ENCODE assay signal across 37 cellular contexts in genomic region chr7:111676167-111676566, GRCh38.
"Had no signal": no experiment of that assay in that cellular context is flagged by ENCODE, and none has a peak within 500 bp of the region (broad histone marks: within the 10 kb centered on the region; RNA-seq: fewer than 3 reads in every experiment).

No MANE protein-coding gene starts in this region.

- H3K4me3 ChIP-seq: ascending aorta, cardiac muscle cell had no signal

- DNase-seq: activated CD4-positive, alpha-beta memory T cell treated with anti-CD3 and anti-CD28 coated beads, Interleukin-2, amount 10 ng/mL, durations not matched to agents 7 days and 5 days; activated CD4-positive, alpha-beta T cell treated with anti-CD3 and anti-CD28 coated beads for 1 hour; activated CD4-positive, alpha-beta T cell treated with anti-CD3 and anti-CD28 coated beads for 36 hours; activated CD4-positive, alpha-beta T cell treated with anti-CD3 and anti-CD28 coated beads for 48 hours; activated CD4-positive, alpha-beta T cell treated with anti-CD3 and anti-CD28 coated beads, Interleukin-2, amount 10 ng/mL, durations not matched to agents 7 days and 5 days; activated CD4-positive, alpha-beta T cell treated with anti-CD3 and anti-CD28 coated beads, Interleukin-2, amount 50 U/mL, for 48 hours; activated CD4-positive, CD25-positive, alpha-beta regulatory T cell; activated CD8-positive, alpha-beta memory T cell treated with anti-CD3 and anti-CD28 coated beads for 24 hours; activated CD8-positive, alpha-beta memory T cell treated with anti-CD3 and anti-CD28 coated beads, Interleukin-2, amount 10 ng/mL, durations not matched to agents 7 days and 5 days; activated CD8-positive, alpha-beta memory T cell treated with anti-CD3 and anti-CD28 coated beads, Interleukin-2, amount 50 U/mL, for 48 hours; activated CD8-positive, alpha-beta T cell treated with anti-CD3 and anti-CD28 coated beads, Interleukin-2, amount 10 ng/mL, durations not matched to agents 7 days and 5 days; activated effector memory CD4-positive, alpha-beta T cell treated with Interleukin-2 at 50 U/mL for 16 hours; activated gamma-delta T cell; activated naive CD4-positive, alpha-beta T cell treated with anti-CD3 and anti-CD28 coated beads, Interleukin-2, amount 10 ng/mL, durations not matched to agents 7 days and 5 days; activated naive CD4-positive, alpha-beta T cell treated with Interleukin-2 at 50 U/mL for 16 hours; activated naive CD8-positive, alpha-beta T cell treated with anti-CD3 and anti-CD28 coated beads, Interleukin-2, amount 10 ng/mL, durations not matched to agents 7 days and 5 days; activated naive CD8-positive, alpha-beta T cell treated with anti-CD3 and anti-CD28 coated beads, Interleukin-2, amount 50 U/mL, for 24 hours; activated T-cell treated with anti-CD3 and anti-CD28 coated beads, Interleukin-2, amount 50 U/mL, for 24 hours; activated T-cell treated with anti-CD3 and anti-CD28 coated beads, Interleukin-2, amount 50 U/mL, for 48 hours; amygdala; cerebellar nuclear complex; T-helper 2 cell; T-helper 9 cell had no signal

- H3K27me3 ChIP-seq: ascending aorta had no signal

- H3K27me3 Mint-ChIP-seq: activated naive CD4-positive, alpha-beta T cell treated with anti-CD3 and anti-CD28 coated beads, Interleukin-2, amount 10 ng/mL, durations not matched to agents 7 days and 5 days; activated naive CD8-positive, alpha-beta T cell treated with anti-CD3 and anti-CD28 coated beads, Interleukin-2, amount 50 U/mL, for 24 hours had no signal

- H3K27ac Mint-ChIP-seq: activated CD4-positive, alpha-beta memory T cell treated with anti-CD3 and anti-CD28 coated beads, Interleukin-2, amount 10 ng/mL, durations not matched to agents 7 days and 5 days; activated CD4-positive, alpha-beta T cell treated with anti-CD3 and anti-CD28 coated beads for 36 hours; activated CD4-positive, alpha-beta T cell treated with anti-CD3 and anti-CD28 coated beads, Interleukin-2, amount 10 ng/mL, durations not matched to agents 7 days and 5 days; activated CD8-positive, alpha-beta memory T cell treated with anti-CD3 and anti-CD28 coated beads, Interleukin-2, amount 10 ng/mL, durations not matched to agents 7 days and 5 days; activated CD8-positive, alpha-beta T cell treated with anti-CD3 and anti-CD28 coated beads, Interleukin-2, amount 10 ng/mL, durations not matched to agents 7 days and 5 days; activated naive CD4-positive, alpha-beta T cell treated with anti-CD3 and anti-CD28 coated beads, Interleukin-2, amount 10 ng/mL, durations not matched to agents 7 days and 5 days; activated naive CD4-positive, alpha-beta T cell treated with anti-CD3 and anti-CD28 coated beads, Interleukin-2, amount 50 U/mL, for 24 hours; activated naive CD8-positive, alpha-beta T cell; activated naive CD8-positive, alpha-beta T cell treated with anti-CD3 and anti-CD28 coated beads, Interleukin-2, amount 10 ng/mL, durations not matched to agents 7 days and 5 days; activated naive CD8-positive, alpha-beta T cell treated with anti-CD3 and anti-CD28 coated beads, Interleukin-2, amount 50 U/mL, for 24 hours; activated T-cell treated with anti-CD3 and anti-CD28 coated beads, Interleukin-2, amount 50 U/mL, for 24 hours; activated T-helper 2 cell treated with anti-CD3 and anti-CD28 coated beads, Interferon-gamma antibody, Interleukin-2, Interleukin-4, amounts not matched to agents 10 μg/mL and 5 μg/mL and 100 μg/mL, durations not matched to agents 14 hours and 24 hours and 36 hours; T-helper 1 cell treated with Interleukin-12 subunit alpha and Interleukin-12 subunit beta and Interleukin-4 antibody, amounts not matched to agents 30 μg/mL and 1 μg/mL, for 36 hours; T-helper 2 cell treated with Interferon-gamma antibody and Interleukin-4, amounts not matched to agents 5 μg/mL and 100 μg/mL, for 36 hours; WTC11 had no signal

- H3K9me3 ChIP-seq: ascending aorta had no signal

- H3K36me3 ChIP-seq: ascending aorta, cardiac muscle cell had no signal

- H3K4me1 Mint-ChIP-seq: activated CD4-positive, alpha-beta memory T cell treated with anti-CD3 and anti-CD28 coated beads, Interleukin-2, amount 10 ng/mL, durations not matched to agents 7 days and 5 days; activated CD4-positive, alpha-beta T cell treated with anti-CD3 and anti-CD28 coated beads for 36 hours; activated CD4-positive, alpha-beta T cell treated with anti-CD3 and anti-CD28 coated beads, Interleukin-2, amount 10 ng/mL, durations not matched to agents 7 days and 5 days; activated CD8-positive, alpha-beta memory T cell treated with anti-CD3 and anti-CD28 coated beads, Interleukin-2, amount 10 ng/mL, durations not matched to agents 7 days and 5 days; activated naive CD4-positive, alpha-beta T cell treated with anti-CD3 and anti-CD28 coated beads, Interleukin-2, amount 10 ng/mL, durations not matched to agents 7 days and 5 days; activated naive CD4-positive, alpha-beta T cell treated with anti-CD3 and anti-CD28 coated beads, Interleukin-2, amount 50 U/mL, for 24 hours; activated naive CD8-positive, alpha-beta T cell treated with anti-CD3 and anti-CD28 coated beads, Interleukin-2, amount 10 ng/mL, durations not matched to agents 7 days and 5 days; activated naive CD8-positive, alpha-beta T cell treated with anti-CD3 and anti-CD28 coated beads, Interleukin-2, amount 50 U/mL, for 24 hours; central memory CD8-positive, alpha-beta T cell had no signal

- H3K4me1 ChIP-seq: ascending aorta had no signal

- H3K9me3 Mint-ChIP-seq: activated CD4-positive, alpha-beta memory T cell treated with anti-CD3 and anti-CD28 coated beads, Interleukin-2, amount 10 ng/mL, durations not matched to agents 7 days and 5 days; activated CD4-positive, alpha-beta T cell treated with anti-CD3 and anti-CD28 coated beads, Interleukin-2, amount 10 ng/mL, durations not matched to agents 7 days and 5 days; activated naive CD4-positive, alpha-beta T cell treated with anti-CD3 and anti-CD28 coated beads, Interleukin-2, amount 10 ng/mL, durations not matched to agents 7 days and 5 days; activated naive CD4-positive, alpha-beta T cell treated with anti-CD3 and anti-CD28 coated beads, Interleukin-2, amount 50 U/mL, for 24 hours; activated naive CD8-positive, alpha-beta T cell treated with anti-CD3 and anti-CD28 coated beads, Interleukin-2, amount 10 ng/mL, durations not matched to agents 7 days and 5 days; activated naive CD8-positive, alpha-beta T cell treated with anti-CD3 and anti-CD28 coated beads, Interleukin-2, amount 50 U/mL, for 24 hours; activated T-cell treated with anti-CD3 and anti-CD28 coated beads, Interleukin-2, amount 50 U/mL, for 24 hours; activated T-helper 2 cell treated with anti-CD3 and anti-CD28 coated beads, Interferon-gamma antibody, Interleukin-2, Interleukin-4, amounts not matched to agents 10 μg/mL and 5 μg/mL and 100 μg/mL, durations not matched to agents 14 hours and 24 hours and 36 hours; central memory CD8-positive, alpha-beta T cell; T-helper 1 cell treated with Interleukin-12 subunit alpha and Interleukin-12 subunit beta and Interleukin-4 antibody, amounts not matched to agents 30 μg/mL and 1 μg/mL, for 36 hours; T-helper 2 cell treated with Interferon-gamma antibody and Interleukin-4, amounts not matched to agents 5 μg/mL and 100 μg/mL, for 36 hours; WTC11 had no signal

- ATAC-seq: activated CD4-positive, alpha-beta T cell treated with anti-CD3 and anti-CD28 coated beads for 36 hours; activated CD4-positive, CD25-positive, alpha-beta regulatory T cell treated with anti-CD3 and anti-CD28 coated beads, Interleukin-2, amount 50 U/mL, for 24 hours; activated CD8-positive, alpha-beta memory T cell treated with anti-CD3 and anti-CD28 coated beads, Interleukin-2, amount 10 ng/mL, durations not matched to agents 7 days and 5 days; activated CD8-positive, alpha-beta T cell treated with anti-CD3 and anti-CD28 coated beads, Interleukin-2, amount 10 ng/mL, durations not matched to agents 7 days and 5 days; activated naive CD8-positive, alpha-beta T cell treated with anti-CD3 and anti-CD28 coated beads, Interleukin-2, amount 50 U/mL, for 24 hours; WTC11 had no signal

- H3K4me3 Mint-ChIP-seq: activated CD4-positive, alpha-beta memory T cell treated with anti-CD3 and anti-CD28 coated beads, Interleukin-2, amount 10 ng/mL, durations not matched to agents 7 days and 5 days; activated CD4-positive, alpha-beta T cell treated with anti-CD3 and anti-CD28 coated beads for 36 hours; activated CD4-positive, alpha-beta T cell treated with anti-CD3 and anti-CD28 coated beads, Interleukin-2, amount 10 ng/mL, durations not matched to agents 7 days and 5 days; activated CD8-positive, alpha-beta memory T cell treated with anti-CD3 and anti-CD28 coated beads, Interleukin-2, amount 10 ng/mL, durations not matched to agents 7 days and 5 days; activated CD8-positive, alpha-beta T cell treated with anti-CD3 and anti-CD28 coated beads, Interleukin-2, amount 10 ng/mL, durations not matched to agents 7 days and 5 days; activated naive CD4-positive, alpha-beta T cell treated with anti-CD3 and anti-CD28 coated beads, Interleukin-2, amount 10 ng/mL, durations not matched to agents 7 days and 5 days; activated naive CD4-positive, alpha-beta T cell treated with anti-CD3 and anti-CD28 coated beads, Interleukin-2, amount 50 U/mL, for 24 hours; activated naive CD8-positive, alpha-beta T cell; activated naive CD8-positive, alpha-beta T cell treated with anti-CD3 and anti-CD28 coated beads, Interleukin-2, amount 10 ng/mL, durations not matched to agents 7 days and 5 days; activated naive CD8-positive, alpha-beta T cell treated with anti-CD3 and anti-CD28 coated beads, Interleukin-2, amount 50 U/mL, for 24 hours; activated T-cell treated with anti-CD3 and anti-CD28 coated beads, Interleukin-2, amount 50 U/mL, for 24 hours; brain; central memory CD8-positive, alpha-beta T cell; T-helper 1 cell treated with Interleukin-12 subunit alpha and Interleukin-12 subunit beta and Interleukin-4 antibody, amounts not matched to agents 30 μg/mL and 1 μg/mL, for 36 hours; T-helper 2 cell treated with Interferon-gamma antibody and Interleukin-4, amounts not matched to agents 5 μg/mL and 100 μg/mL, for 36 hours; WTC11 had no signal

- H3K36me3 Mint-ChIP-seq: activated CD8-positive, alpha-beta memory T cell treated with anti-CD3 and anti-CD28 coated beads, Interleukin-2, amount 10 ng/mL, durations not matched to agents 7 days and 5 days; activated naive CD4-positive, alpha-beta T cell treated with anti-CD3 and anti-CD28 coated beads, Interleukin-2, amount 10 ng/mL, durations not matched to agents 7 days and 5 days; activated naive CD4-positive, alpha-beta T cell treated with anti-CD3 and anti-CD28 coated beads, Interleukin-2, amount 50 U/mL, for 24 hours; activated naive CD8-positive, alpha-beta T cell; activated naive CD8-positive, alpha-beta T cell treated with anti-CD3 and anti-CD28 coated beads, Interleukin-2, amount 10 ng/mL, durations not matched to agents 7 days and 5 days; brain; WTC11 had no signal

- FAIRE-seq: bronchial epithelial cell, TTC549 had no signal

- H3K27ac ChIP-seq: ascending aorta, cardiac muscle cell, VCaP had no signal
